Comparison of ENCODE assay signal across 21 cellular contexts in the genomic region with DNA sequence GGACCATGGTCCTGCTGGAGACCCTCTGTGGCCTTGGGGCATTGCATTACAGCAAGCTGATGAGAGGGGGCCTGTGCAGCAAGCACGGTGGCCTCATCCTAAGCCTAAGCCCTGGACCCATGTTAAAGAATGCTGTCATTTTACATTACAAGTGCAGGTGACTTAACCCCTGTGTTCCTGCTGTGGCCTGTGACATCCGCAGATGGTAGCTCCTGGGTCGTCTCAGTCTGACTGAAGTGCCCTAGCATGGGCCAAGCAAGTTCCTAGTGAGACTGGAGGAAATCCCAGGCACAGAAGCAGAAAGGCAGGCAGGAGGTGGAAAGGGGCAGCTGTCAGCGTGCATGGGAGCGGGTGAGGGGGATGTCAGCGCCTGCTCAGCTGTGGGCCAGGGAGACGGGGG.
"Had no signal": no experiment of that assay in that cellular context is flagged by ENCODE, and none has a peak within 500 bp of the region (broad histone marks: within the 10 kb centered on the region; RNA-seq: fewer than 3 reads in every experiment).

No MANE protein-coding gene starts in this region.

- H3K4me3 ChIP-seq: adrenal gland, body of pancreas, SK-N-MC had no signal

- H3K27ac Mint-ChIP-seq: activated CD8-positive, alpha-beta T cell treated with anti-CD3 and anti-CD28 coated beads for 36 hours; activated naive CD8-positive, alpha-beta T cell treated with anti-CD3 and anti-CD28 coated beads, Interleukin-2, amount 10 ng/mL, durations not matched to agents 7 days and 5 days had no signal

- ATAC-seq: activated CD4-positive, CD25-positive, alpha-beta regulatory T cell treated with anti-CD3 and anti-CD28 coated beads, Interleukin-2, amount 50 U/mL, for 24 hours; activated CD8-positive, alpha-beta T cell treated with anti-CD3 and anti-CD28 coated beads for 36 hours; body of pancreas had no signal

- FAIRE-seq: bronchial epithelial cell had no signal

- H3K4me1 ChIP-seq: adrenal gland, body of pancreas had no signal

- H3K9me3 Mint-ChIP-seq: activated CD8-positive, alpha-beta T cell treated with anti-CD3 and anti-CD28 coated beads for 36 hours; activated naive CD8-positive, alpha-beta T cell treated with anti-CD3 and anti-CD28 coated beads, Interleukin-2, amount 10 ng/mL, durations not matched to agents 7 days and 5 days had no signal

- H3K9me3 ChIP-seq: adrenal gland, body of pancreas had no signal

- H3K27ac ChIP-seq: body of pancreas, SK-N-MC, WERI-Rb-1 had no signal

- H3K36me3 ChIP-seq: adrenal gland, WERI-Rb-1 had no signal

- H3K27me3 ChIP-seq: adrenal gland, body of pancreas had no signal

- H3K4me3 Mint-ChIP-seq: activated CD8-positive, alpha-beta T cell treated with anti-CD3 and anti-CD28 coated beads for 36 hours; activated naive CD8-positive, alpha-beta T cell treated with anti-CD3 and anti-CD28 coated beads, Interleukin-2, amount 10 ng/mL, durations not matched to agents 7 days and 5 days had no signal

- H3K27me3 Mint-ChIP-seq: activated naive CD8-positive, alpha-beta T cell treated with anti-CD3 and anti-CD28 coated beads, Interleukin-2, amount 10 ng/mL, durations not matched to agents 7 days and 5 days had no signal

- DNase-seq: activated CD4-positive, alpha-beta T cell treated with anti-CD3 and anti-CD28 coated beads for 4 hours; activated CD8-positive, alpha-beta memory T cell treated with anti-CD3 and anti-CD28 coated beads, Interleukin-2, amount 50 U/mL, for 4 hours; activated CD8-positive, alpha-beta T cell treated with anti-CD3 and anti-CD28 coated beads for 36 hours; activated naive CD4-positive, alpha-beta T cell treated with anti-CD3 and anti-CD28 coated beads, Interleukin-2, amount 50 U/mL, for 16 hours; activated naive CD8-positive, alpha-beta T cell treated with anti-CD3 and anti-CD28 coated beads, Interleukin-2, amount 10 ng/mL, durations not matched to agents 7 days and 5 days; anterior cingulate cortex; body of pancreas; central memory CD4-positive, alpha-beta T cell; NCI-H1092; NCI-H1417; NCI-H1930; NCI-H2171 treated with DMSO at 0.1 percent for 48 hours; NCI-H226; NCI-H526 treated with DMSO at 0.1 percent for 48 hours; NCI-H82; T-helper 1 cell; WERI-Rb-1 had no signal

- H3K36me3 Mint-ChIP-seq: activated naive CD8-positive, alpha-beta T cell treated with anti-CD3 and anti-CD28 coated beads, Interleukin-2, amount 10 ng/mL, durations not matched to agents 7 days and 5 days had no signal

- H3K4me1 Mint-ChIP-seq: activated naive CD8-positive, alpha-beta T cell treated with anti-CD3 and anti-CD28 coated beads, Interleukin-2, amount 10 ng/mL, durations not matched to agents 7 days and 5 days had no signal
